In the genomic region with DNA sequence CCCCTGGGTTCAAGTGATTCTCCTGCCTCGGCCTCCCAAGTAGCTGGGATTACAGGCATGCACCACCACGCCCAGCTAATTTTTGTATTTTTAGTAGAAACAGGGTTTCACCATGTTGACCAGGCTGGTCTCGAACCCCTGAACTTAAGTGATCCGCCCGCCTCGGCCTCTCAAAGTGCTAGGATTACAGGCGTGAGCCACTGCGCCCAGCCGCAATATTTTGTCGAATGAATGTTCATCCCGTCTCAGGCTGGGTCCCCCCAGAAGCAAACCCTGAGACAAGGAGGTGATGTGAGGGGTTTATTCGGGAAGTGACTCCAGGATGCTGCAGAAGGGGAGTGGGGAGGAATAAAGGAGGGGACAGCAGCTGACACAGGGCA, we compare ENCODE assay signal across 9 cellular contexts. TPM values are rescaled to one million over a fixed set of nuclear protein-coding genes. Genes with fewer than 3 reads are reported as not detected.
A peak's percentile ranks its signal among the peaks of the same experiment; 100 is the strongest.
DNase-seq lines count a peak whose midpoint lies in the region; ATAC-seq and TF ChIP-seq lines count a peak whose summit lies in the region.
"Not testable (repeated sequence)": the region's sequence is repeated elsewhere in the genome, so short reads cannot be mapped to it uniquely, and the experiment has no call there.
"Had no signal": no experiment of that assay in that cellular context is flagged by ENCODE, and none has a peak within 500 bp of the region (broad histone marks: within the 10 kb centered on the region; RNA-seq: fewer than 3 reads in every experiment).

No MANE protein-coding gene starts in this region.

- H3K27ac Mint-ChIP-seq in CD8-positive, alpha-beta memory T cell, result peak overlapping the region; percentile 79 to 100 (median 96)
- peak overlapping the region; percentile 97 for H3K27ac Mint-ChIP-seq in activated CD4-positive, alpha-beta memory T cell treated with anti-CD3 and anti-CD28 coated beads, Interleukin-2, amount 10 ng/mL, durations not matched to agents 7 days and 5 days
- peak overlapping the region; percentile 99 for H3K27ac Mint-ChIP-seq in activated naive CD4-positive, alpha-beta T cell treated with anti-CD3 and anti-CD28 coated beads for 36 hours
- H3K27ac Mint-ChIP-seq in natural killer cell, result peak overlapping the region; percentile 93 to 98
- H3K27ac Mint-ChIP-seq in stimulated activated naive B cell treated with anti-CD40 and anti-IgM and Interleukin-4, amounts not matched to agents 10 μg/mL and 1 μg/mL and 100 μg/mL, for 72 hours, result peak overlapping the region; percentile 82

- TF ChIP-seq CTCF in RWPE1 (conservative IDR thresholded peaks at IDR 0.05; ENCODE audit: low read depth); natural killer cell (IDR thresholded peaks at IDR 0.05): not testable (repeated sequence)

- H3K36me3 ChIP-seq in CD8-positive, alpha-beta memory T cell (ENCODE audit: insufficient read depth, low read length), result peaks cover 68% of the 10 kb centered on the region
- peaks cover 39% of the 10 kb centered on the region for H3K36me3 ChIP-seq in effector memory CD4-positive, alpha-beta T cell (ENCODE audit: control insufficient read depth, insufficient read depth, low read length)

- peak overlapping the region in 5 of 7 donors; percentile 58 to 98 (median 68) for H3K4me3 Mint-ChIP-seq in CD8-positive, alpha-beta memory T cell
- peak overlapping the region; percentile 46 for H3K4me3 Mint-ChIP-seq in activated CD4-positive, alpha-beta memory T cell treated with anti-CD3 and anti-CD28 coated beads, Interleukin-2, amount 10 ng/mL, durations not matched to agents 7 days and 5 days
- H3K4me3 Mint-ChIP-seq in activated naive CD4-positive, alpha-beta T cell treated with anti-CD3 and anti-CD28 coated beads for 36 hours, result peak overlapping the region; percentile 28
- peak overlapping the region; percentile 50 for H3K4me3 Mint-ChIP-seq in natural killer cell
- peak overlapping the region in 1 of 2 donors; percentile 11 for H3K4me3 Mint-ChIP-seq in stimulated activated naive B cell treated with anti-CD40 and anti-IgM and Interleukin-4, amounts not matched to agents 10 μg/mL and 1 μg/mL and 100 μg/mL, for 72 hours

- H3K36me3 Mint-ChIP-seq in CD8-positive, alpha-beta memory T cell, result peaks cover 14 to 84% (median 18%) of the 10 kb centered on the region in 3 donors
- peaks cover 94% of the 10 kb centered on the region for H3K36me3 Mint-ChIP-seq in activated CD4-positive, alpha-beta memory T cell treated with anti-CD3 and anti-CD28 coated beads, Interleukin-2, amount 10 ng/mL, durations not matched to agents 7 days and 5 days (ENCODE audit: low read depth)
- H3K36me3 Mint-ChIP-seq in activated naive CD4-positive, alpha-beta T cell treated with anti-CD3 and anti-CD28 coated beads for 36 hours (ENCODE audit: low read depth), result peaks cover 92% of the 10 kb centered on the region
- not testable (repeated sequence) for H3K36me3 Mint-ChIP-seq in natural killer cell
- H3K36me3 Mint-ChIP-seq in stimulated activated naive B cell treated with anti-CD40 and anti-IgM and Interleukin-4, amounts not matched to agents 10 μg/mL and 1 μg/mL and 100 μg/mL, for 72 hours, result peaks cover 71 to 92% of the 10 kb centered on the region in 2 donors

- ATAC-seq in natural killer cell; stimulated activated naive B cell treated with anti-CD40 and anti-IgM and Interleukin-4, amounts not matched to agents 10 μg/mL and 1 μg/mL and 100 μg/mL, for 72 hours (replicated peaks): not testable (repeated sequence)

- not testable (repeated sequence) for DNase-seq in CD8-positive, alpha-beta memory T cell; RWPE1 (ENCODE audit: low spot score); activated CD4-positive, alpha-beta memory T cell treated with anti-CD3 and anti-CD28 coated beads, Interleukin-2, amount 10 ng/mL, durations not matched to agents 7 days and 5 days; activated naive CD4-positive, alpha-beta T cell treated with anti-CD3 and anti-CD28 coated beads for 36 hours; effector memory CD4-positive, alpha-beta T cell; natural killer cell; stimulated activated naive B cell treated with anti-CD40 and anti-IgM and Interleukin-4, amounts not matched to agents 10 μg/mL and 1 μg/mL and 100 μg/mL, for 72 hours

- not testable (repeated sequence) for H3K9me3 ChIP-seq in CD8-positive, alpha-beta memory T cell (ENCODE audit: low read length); effector memory CD4-positive, alpha-beta T cell (ENCODE audit: control insufficient read depth, low read length)

- not testable (repeated sequence) for H3K27me3 ChIP-seq in CD8-positive, alpha-beta memory T cell (ENCODE audit: insufficient read depth, low read length, poor library complexity, severe bottlenecking); effector memory CD4-positive, alpha-beta T cell (replicated peaks; ENCODE audit: control insufficient read depth, insufficient read depth, low read length, poor library complexity, severe bottlenecking)

- not testable (repeated sequence) for H3K4me3 ChIP-seq in CD8-positive, alpha-beta memory T cell (ENCODE audit: low read length); effector memory CD4-positive, alpha-beta T cell (ENCODE audit: insufficient read depth, low read depth, low read length, poor library complexity, severe bottlenecking)

- H3K4me1 ChIP-seq in CD8-positive, alpha-beta memory T cell (ENCODE audit: insufficient read depth, low read length), result peaks cover 99% of the 10 kb centered on the region
- H3K4me1 ChIP-seq in effector memory CD4-positive, alpha-beta T cell (ENCODE audit: control insufficient read depth, insufficient read depth, low read length, poor library complexity, severe bottlenecking), result peaks cover 93% of the 10 kb centered on the region

- CTCF ChIA-PET in CD8-positive, alpha-beta memory T cell (lab: Charles Lee), result interaction anchor here (0.8 to 6.9 kb wide), 3 partner anchors 11 to 34 kb away, joined by 4 to 47 read pairs (median 9); a partner anchor contains a TSS
- CTCF ChIA-PET in RWPE1 (lab: Yijun Ruan, JAX); activated CD4-positive, alpha-beta memory T cell treated with anti-CD3 and anti-CD28 coated beads, Interleukin-2, amount 10 ng/mL, durations not matched to agents 7 days and 5 days (lab: Charles Lee); activated naive CD4-positive, alpha-beta T cell treated with anti-CD3 and anti-CD28 coated beads for 36 hours (lab: Charles Lee): not testable (repeated sequence)

- H3K27me3 Mint-ChIP-seq in CD8-positive, alpha-beta memory T cell; activated CD4-positive, alpha-beta memory T cell treated with anti-CD3 and anti-CD28 coated beads, Interleukin-2, amount 10 ng/mL, durations not matched to agents 7 days and 5 days; activated naive CD4-positive, alpha-beta T cell treated with anti-CD3 and anti-CD28 coated beads for 36 hours (ENCODE audit: low read depth); natural killer cell (ENCODE audit: low read depth in 2 of 2); stimulated activated naive B cell treated with anti-CD40 and anti-IgM and Interleukin-4, amounts not matched to agents 10 μg/mL and 1 μg/mL and 100 μg/mL, for 72 hours: not testable (repeated sequence)

- intact Hi-C loops in activated naive CD4-positive, alpha-beta T cell treated with anti-CD3 and anti-CD28 coated beads for 36 hours (cut with micrococcal nuclease), result loop anchor here (5.0 to 10.0 kb wide), 4 partner anchors 86 to 869 kb away; a partner anchor contains a TSS
- intact Hi-C loops in natural killer cell (cut with micrococcal nuclease), result not testable (repeated sequence)

- H3K27ac ChIP-seq in CD8-positive, alpha-beta memory T cell (ENCODE audit: low read depth, low read length), result not testable (repeated sequence)
- H3K27ac ChIP-seq in RWPE1, result peak overlapping the region; percentile 50
- peak overlapping the region; percentile 91 for H3K27ac ChIP-seq in effector memory CD4-positive, alpha-beta T cell (ENCODE audit: insufficient read depth, low read length, poor library complexity, severe bottlenecking)

- H3K4me1 Mint-ChIP-seq in CD8-positive, alpha-beta memory T cell, result peaks cover 96 to 100% (median 100%) of the 10 kb centered on the region in 3 donors
- peaks cover 98% of the 10 kb centered on the region for H3K4me1 Mint-ChIP-seq in activated CD4-positive, alpha-beta memory T cell treated with anti-CD3 and anti-CD28 coated beads, Interleukin-2, amount 10 ng/mL, durations not matched to agents 7 days and 5 days
- peaks cover 98% of the 10 kb centered on the region for H3K4me1 Mint-ChIP-seq in activated naive CD4-positive, alpha-beta T cell treated with anti-CD3 and anti-CD28 coated beads for 36 hours (ENCODE audit: low read depth)
- peaks cover 91 to 97% of the 10 kb centered on the region in 2 donors for H3K4me1 Mint-ChIP-seq in natural killer cell
- H3K4me1 Mint-ChIP-seq in stimulated activated naive B cell treated with anti-CD40 and anti-IgM and Interleukin-4, amounts not matched to agents 10 μg/mL and 1 μg/mL and 100 μg/mL, for 72 hours, result peaks cover 88 to 99% of the 10 kb centered on the region in 2 donors

- not testable (repeated sequence) for H3K9me3 Mint-ChIP-seq in CD8-positive, alpha-beta memory T cell; activated CD4-positive, alpha-beta memory T cell treated with anti-CD3 and anti-CD28 coated beads, Interleukin-2, amount 10 ng/mL, durations not matched to agents 7 days and 5 days; activated naive CD4-positive, alpha-beta T cell treated with anti-CD3 and anti-CD28 coated beads for 36 hours; natural killer cell; stimulated activated naive B cell treated with anti-CD40 and anti-IgM and Interleukin-4, amounts not matched to agents 10 μg/mL and 1 μg/mL and 100 μg/mL, for 72 hours

- POLR2A ChIA-PET in CD8-positive, alpha-beta memory T cell (lab: Charles Lee), result interaction anchor here (6.6 kb wide), 1 partner anchor 8 kb away, joined by 115 read pairs; a partner anchor contains a TSS
- POLR2A ChIA-PET in RWPE1 (lab: Yijun Ruan, JAX; ENCODE audit: low non-redundant PET), result not testable (repeated sequence)
- POLR2A ChIA-PET in activated CD4-positive, alpha-beta memory T cell treated with anti-CD3 and anti-CD28 coated beads, Interleukin-2, amount 10 ng/mL, durations not matched to agents 7 days and 5 days (lab: Charles Lee), result interaction anchor here (7.5 to 9.0 kb wide), 2 partner anchors 10 to 13 kb away, joined by 113 to 457 read pairs; a partner anchor contains a TSS

RNA-seq across cellular contexts. Expression of a gene that starts 10.7 kb away (rescaled TPM):
- 100 to 1,000 TPM; 433 to 452 TPM for total RNA-seq in CD8-positive, alpha-beta memory T cell
- polyA plus RNA-seq in CD8-positive, alpha-beta memory T cell, result 1,206 TPM
- total RNA-seq in activated CD4-positive, alpha-beta memory T cell treated with anti-CD3 and anti-CD28 coated beads, Interleukin-2, amount 10 ng/mL, durations not matched to agents 7 days and 5 days, result 1,000 to 10,000 TPM in 1 of 2 experiments, 100 to 1,000 TPM in 1; 984 to 1,005 TPM
- total RNA-seq in activated naive CD4-positive, alpha-beta T cell treated with anti-CD3 and anti-CD28 coated beads for 36 hours, result 100 to 1,000 TPM; 728 to 759 TPM
- total RNA-seq in natural killer cell, result 100 to 1,000 TPM; 647 to 744 (median 741) TPM

RNA-seq across cellular contexts. Expression of a gene that starts 21.1 kb away (rescaled TPM):
- under 1 TPM; 0.24 to 0.62 TPM for total RNA-seq in CD8-positive, alpha-beta memory T cell
- 0.59 TPM for polyA plus RNA-seq in CD8-positive, alpha-beta memory T cell
- total RNA-seq in activated CD4-positive, alpha-beta memory T cell treated with anti-CD3 and anti-CD28 coated beads, Interleukin-2, amount 10 ng/mL, durations not matched to agents 7 days and 5 days, result 1 to 10 TPM; 3.4 to 3.9 TPM
- 10 to 100 TPM; 28.1 to 28.6 TPM for total RNA-seq in activated naive CD4-positive, alpha-beta T cell treated with anti-CD3 and anti-CD28 coated beads for 36 hours
- total RNA-seq in natural killer cell, result under 1 TPM; 0.20 to 0.64 (median 0.23) TPM
- total RNA-seq: HT-29 had no signal

RNA-seq across cellular contexts. Expression of a gene that starts 45.3 kb away (rescaled TPM):
- 1 to 10 TPM; 3.6 to 4.3 TPM for total RNA-seq in CD8-positive, alpha-beta memory T cell
- polyA plus RNA-seq in CD8-positive, alpha-beta memory T cell, result 1.8 TPM
- total RNA-seq in activated CD4-positive, alpha-beta memory T cell treated with anti-CD3 and anti-CD28 coated beads, Interleukin-2, amount 10 ng/mL, durations not matched to agents 7 days and 5 days, result 10 to 100 TPM; 10.2 to 10.3 TPM
- 10 to 100 TPM; 13.4 to 13.6 TPM for total RNA-seq in activated naive CD4-positive, alpha-beta T cell treated with anti-CD3 and anti-CD28 coated beads for 36 hours
- 10 to 100 TPM in 1 of 3 donors, 1 to 10 TPM in 2; 6.0 to 10.3 (median 6.7) TPM for total RNA-seq in natural killer cell

RNA-seq across cellular contexts. Expression of a gene that starts 48.9 kb away (rescaled TPM):
- 10 to 100 TPM; 23.1 to 24.7 TPM for total RNA-seq in CD8-positive, alpha-beta memory T cell
- 80.2 TPM for polyA plus RNA-seq in CD8-positive, alpha-beta memory T cell
- total RNA-seq in activated CD4-positive, alpha-beta memory T cell treated with anti-CD3 and anti-CD28 coated beads, Interleukin-2, amount 10 ng/mL, durations not matched to agents 7 days and 5 days, result 100 to 1,000 TPM; 114 to 126 TPM
- total RNA-seq in activated naive CD4-positive, alpha-beta T cell treated with anti-CD3 and anti-CD28 coated beads for 36 hours, result 10 to 100 TPM; 30.5 to 34.0 TPM
- total RNA-seq in natural killer cell, result 100 to 1,000 TPM; 219 to 260 (median 249) TPM
- total RNA-seq: H1, HT-29 had no signal

Comparison
In these comparisons a context has a peak if more than half of its experiments do, and no peak if none do; other contexts are left out.
1. RNA of a gene that starts 21.1 kb away (total RNA-seq): 28.1 to 28.6 TPM in activated naive CD4-positive, alpha-beta T cell treated with anti-CD3 and anti-CD28 coated beads for 36 hours; 3.4 to 3.9 TPM in activated CD4-positive, alpha-beta memory T cell treated with anti-CD3 and anti-CD28 coated beads, Interleukin-2, amount 10 ng/mL, durations not matched to agents 7 days and 5 days, 0.24 to 0.62 TPM in CD8-positive, alpha-beta memory T cell and 0.20 to 0.64 TPM in natural killer cell; every median in the first group is over 4 times any median in the second.
2. Peak in every context shown above with its lines, with median percentiles within 50 percentile points of each other: H3K27ac Mint-ChIP-seq.